Comparison of ENCODE assay signal across 8 cellular contexts in the genomic region with DNA sequence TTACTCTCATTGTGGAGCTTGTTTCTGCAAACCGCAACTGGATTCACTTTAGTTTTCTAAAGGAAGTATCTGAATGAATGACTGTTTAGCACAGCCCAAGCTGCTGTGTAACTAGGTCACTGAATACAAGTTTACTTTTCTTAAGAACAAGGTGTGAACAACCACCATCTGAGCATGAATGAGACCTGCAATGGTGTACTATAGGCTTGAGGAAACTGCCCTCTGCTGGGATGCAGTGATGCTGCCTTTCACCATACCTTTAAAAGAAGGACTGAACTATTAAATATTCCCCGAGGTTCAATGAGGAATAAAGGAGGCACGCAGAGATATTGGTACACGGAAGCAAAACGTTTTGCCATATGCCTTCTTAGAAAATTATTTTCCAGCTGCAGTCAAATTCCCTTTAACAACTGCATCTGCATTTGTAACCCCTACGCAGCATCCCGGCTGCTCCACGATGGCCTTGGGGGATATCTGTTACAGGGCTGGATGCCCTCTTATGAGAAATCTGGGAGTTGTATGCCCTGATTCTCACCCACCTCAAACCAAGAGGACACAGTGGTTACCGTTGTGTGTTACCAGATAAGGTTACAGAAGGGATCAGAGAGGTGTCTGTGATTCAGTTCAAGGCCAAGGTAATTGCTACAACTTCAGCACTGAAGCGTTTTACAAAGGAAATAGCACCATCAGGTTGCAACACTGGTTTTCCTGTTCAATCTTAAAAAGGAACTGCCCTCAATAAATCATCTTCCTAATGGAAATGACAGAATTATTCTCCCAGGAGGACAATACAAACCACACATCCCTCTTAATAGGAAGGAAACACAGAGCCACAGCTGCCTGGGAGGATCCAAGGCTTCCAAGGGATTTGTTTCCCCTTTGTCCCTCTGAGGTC.
DNase-seq lines count a peak whose midpoint lies in the region; ATAC-seq, FAIRE-seq and TF ChIP-seq lines count a peak whose summit lies in the region.

No MANE protein-coding gene starts in this region.

- TF ChIP-seq CTCF in astrocyte of the spinal cord (IDR thresholded peaks at IDR 0.05; ENCODE audit: low read depth, low read length) (peak; percentile 56), HepG2 (CRISPR knock-in tag; IDR thresholded peaks at IDR 0.05) (peak; percentile 18; the same call in 1 of the 2 replicates)

- H3K9me3 ChIP-seq in BLaER1 treated with 17β-estradiol and CSF1 and Interleukin-3, amounts not matched to agents 10 nM and 100 nM (replicated peaks in 1 of 11), result peaks cover 0 to 6% (median 0%) of the 10 kb centered on the region in 11 experiments; a peak in 3 of 22 replicates
- no peaks in the 10 kb centered on the region for H3K9me3 ChIP-seq in HepG2 (ENCODE audit: low read length)

- no peak for TF ChIP-seq POLR2A in HepG2 (IDR thresholded peaks at IDR 0.05; ENCODE audit: insufficient read depth in 1 of 2, low read depth in 2 of 2, low read length in 2 of 2)

- TF ChIP-seq EP300 in HepG2 (IDR thresholded peaks at IDR 0.05; ENCODE audit: low read depth in 2 of 2, low read length in 2 of 2) (no peak), HepG2 (CRISPR knock-in tag; IDR thresholded peaks at IDR 0.05; ENCODE audit: borderline replicate concordance) (no peak)

- FAIRE-seq in HepG2 (lab: Jason Lieb, UNC), result no peak

- peak overlapping the region; percentile 58 to 85 (median 75) for H3K4me2 ChIP-seq in BLaER1 treated with 17β-estradiol and CSF1 and Interleukin-3, amounts not matched to agents 10 nM and 100 nM
- H3K4me2 ChIP-seq in HepG2 (ENCODE audit: low read depth, low read length), result no peak overlapping the region

- POLR2A ChIA-PET in HepG2 (lab: Yijun Ruan, JAX), result no interaction called here

- TF ChIP-seq RAD21 in HepG2 (CRISPR knock-in tag; IDR thresholded peaks at IDR 0.05), result no peak

- H4K20me1 ChIP-seq in BLaER1 treated with 17β-estradiol and CSF1 and Interleukin-3, amounts not matched to agents 10 nM and 100 nM, result no peaks in the 10 kb centered on the region
- no peaks in the 10 kb centered on the region for H4K20me1 ChIP-seq in HepG2 (ENCODE audit: insufficient read depth, low read length)

- H3K27me3 ChIP-seq in BLaER1 treated with 17β-estradiol and CSF1 and Interleukin-3, amounts not matched to agents 10 nM and 100 nM, result no peaks in the 10 kb centered on the region
- no peaks in the 10 kb centered on the region for H3K27me3 ChIP-seq in HepG2 (ENCODE audit: control insufficient read depth in 1 of 2, insufficient read depth in 2 of 2, low read length in 2 of 2)

- H3K27ac ChIP-seq in BLaER1 treated with 17β-estradiol and CSF1 and Interleukin-3, amounts not matched to agents 10 nM and 100 nM, result peak overlapping the region in 8 of 11 experiments; percentile 35 to 64 (median 52); a peak in 15 of 22 replicates
- H3K27ac ChIP-seq in HepG2 (ENCODE audit: extremely low read length, insufficient read depth, low read length), result no peak overlapping the region

- no peaks in the 10 kb centered on the region for H3K79me2 ChIP-seq in HepG2 (ENCODE audit: insufficient read depth, low read length)

- DNase-seq in astrocyte of the spinal cord (ENCODE audit: low read depth, low spot score) (peak; percentile 56), HepG2 (ENCODE audit: low spot score) (no peak), cerebellar nuclear complex (lab: John Stamatoyannopoulos, UW) (no peak)
- no peak for DNase-seq in stimulated activated naive CD4-positive, alpha-beta T cell (lab: John Stamatoyannopoulos, UW)
- DNase-seq in activated CD4-positive, CD25-positive, alpha-beta regulatory T cell treated with anti-CD3 and anti-CD28 coated beads, Interleukin-2, amount 50 U/mL, for 72 hours, result no peak

- no TSS peak for BruUV-seq in HepG2 (replicated peaks; lab: Mats Ljungman, UMichigan)

- WGBS in HepG2 (ENCODE audit: low lambda C conversion rate), result 30% methylated on average over 10 of the region's 10 CpGs

- no peak overlapping the region; a peak in 1 of 20 replicates for H3K4me3 ChIP-seq in BLaER1 treated with 17β-estradiol and CSF1 and Interleukin-3, amounts not matched to agents 10 nM and 100 nM
- H3K4me3 ChIP-seq in astrocyte of the spinal cord (ENCODE audit: low read depth, low read length) (no peak overlapping the region), HepG2 (replicated peaks in 1 of 3; ENCODE audit: insufficient read depth in 1 of 3, low read depth in 2 of 3, low read length in 3 of 3) (no peak overlapping the region)

- intact Hi-C loops in HepG2 (cut with micrococcal nuclease; ENCODE audit: unreplicated experiment), result no loop called here

- ATAC-seq in HG02852 (IDR thresholded peaks at IDR 0.05; ENCODE audit: unreplicated experiment), result peak; percentile 44
- peak; percentile 69; the same call in 2 of the 3 replicates for ATAC-seq in HepG2
- ATAC-seq in GM21390 (IDR thresholded peaks at IDR 0.05; ENCODE audit: unreplicated experiment), result no peak

- in situ Hi-C loops in astrocyte of the spinal cord (cut with HindIII; ENCODE audit: low sequenced_read_pairs), result no loop called here
- in situ Hi-C loops in HepG2 (cut with HindIII; ENCODE audit: extremely low pct_ligation_motif_present, low pct_unique_long_range_greater_than_20kb), result no loop called here

- H3K36me3 ChIP-seq in BLaER1 treated with 17β-estradiol and CSF1 and Interleukin-3, amounts not matched to agents 10 nM and 100 nM, result no peaks in the 10 kb centered on the region
- H3K36me3 ChIP-seq in HepG2 (replicated peaks in 1 of 2; ENCODE audit: control insufficient read depth in 1 of 2, insufficient read depth in 2 of 2, low read length in 2 of 2), result no peaks in the 10 kb centered on the region

- CTCF ChIA-PET in HepG2 (lab: Yijun Ruan, JAX; ENCODE audit: low intra/inter-chr PET ratio, low total read pairs), result no interaction called here

- H3K9ac ChIP-seq in BLaER1 treated with 17β-estradiol and CSF1 and Interleukin-3, amounts not matched to agents 10 nM and 100 nM, result peak overlapping the region in 4 of 11 experiments; percentile 9 to 40 (median 34); a peak in 5 of 22 replicates
- H3K9ac ChIP-seq in HepG2 (ENCODE audit: insufficient read depth, low read depth, low read length), result no peak overlapping the region

- no peak overlapping the region for H2AFZ ChIP-seq in HepG2 (ENCODE audit: low read length)

- H3K4me1 ChIP-seq in BLaER1 treated with 17β-estradiol and CSF1 and Interleukin-3, amounts not matched to agents 10 nM and 100 nM, result peaks cover 22 to 41% (median 30%) of the 10 kb centered on the region in 10 experiments
- H3K4me1 ChIP-seq in HepG2 (ENCODE audit: insufficient read depth, low read length), result no peaks in the 10 kb centered on the region

TF ChIP-seq in HepG2, 621 proteins besides CTCF, POLR2A, EP300 and RAD21:
- TF ChIP-seq STAG1 (CRISPR knock-in tag; IDR thresholded peaks at IDR 0.05) (peak; percentile 8; the same call in 1 of the 2 replicates), SOX13 (IDR thresholded peaks at IDR 0.05) (no peak), SOX13 (CRISPR knock-in tag; conservative IDR thresholded peaks at IDR 0.05 in 1 of 2, IDR thresholded peaks at IDR 0.05 in 1 of 2) (no peak), RFXAP (CRISPR knock-in tag; IDR thresholded peaks at IDR 0.05; ENCODE audit: borderline replicate concordance) (no peak), REL (CRISPR knock-in tag; conservative IDR thresholded peaks at IDR 0.05) (no peak)
- TF ChIP-seq, protein P1, sequence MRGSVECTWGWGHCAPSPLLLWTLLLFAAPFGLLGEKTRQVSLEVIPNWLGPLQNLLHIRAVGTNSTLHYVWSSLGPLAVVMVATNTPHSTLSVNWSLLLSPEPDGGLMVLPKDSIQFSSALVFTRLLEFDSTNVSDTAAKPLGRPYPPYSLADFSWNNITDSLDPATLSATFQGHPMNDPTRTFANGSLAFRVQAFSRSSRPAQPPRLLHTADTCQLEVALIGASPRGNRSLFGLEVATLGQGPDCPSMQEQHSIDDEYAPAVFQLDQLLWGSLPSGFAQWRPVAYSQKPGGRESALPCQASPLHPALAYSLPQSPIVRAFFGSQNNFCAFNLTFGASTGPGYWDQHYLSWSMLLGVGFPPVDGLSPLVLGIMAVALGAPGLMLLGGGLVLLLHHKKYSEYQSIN (CRISPR knock-in tag; IDR thresholded peaks at IDR 0.05; ENCODE audit: borderline replicate concordance), result no peak
- TF ChIP-seq, protein P2, sequence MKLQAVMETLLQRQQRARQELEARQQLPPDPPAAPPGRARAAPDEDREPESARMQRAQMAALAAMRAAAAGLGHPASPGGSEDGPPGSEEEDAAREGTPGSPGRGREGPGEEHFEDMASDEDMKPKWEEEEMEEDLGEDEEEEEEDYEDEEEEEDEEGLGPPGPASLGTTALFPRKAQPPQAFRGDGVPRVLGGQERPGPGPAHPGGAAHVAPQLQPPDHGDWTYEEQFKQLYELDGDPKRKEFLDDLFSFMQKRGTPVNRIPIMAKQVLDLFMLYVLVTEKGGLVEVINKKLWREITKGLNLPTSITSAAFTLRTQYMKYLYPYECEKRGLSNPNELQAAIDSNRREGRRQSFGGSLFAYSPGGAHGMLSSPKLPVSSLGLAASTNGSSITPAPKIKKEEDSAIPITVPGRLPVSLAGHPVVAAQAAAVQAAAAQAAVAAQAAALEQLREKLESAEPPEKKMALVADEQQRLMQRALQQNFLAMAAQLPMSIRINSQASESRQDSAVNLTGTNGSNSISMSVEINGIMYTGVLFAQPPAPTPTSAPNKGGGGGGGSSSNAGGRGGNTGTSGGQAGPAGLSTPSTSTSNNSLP (IDR thresholded peaks at IDR 0.05; ENCODE audit: low read depth, low read length), result no peak
